Comparison of ENCODE assay signal across 11 cellular contexts in genomic region chr1:83808536-83808935, GRCh38.
"Had no signal": no experiment of that assay in that cellular context is flagged by ENCODE, and none has a peak within 500 bp of the region (broad histone marks: within the 10 kb centered on the region; RNA-seq: fewer than 3 reads in every experiment).

No MANE protein-coding gene starts in this region.

- H3K9me3 ChIP-seq: HAP-1 had no signal

- H3K4me3 ChIP-seq: GM23248, GM23338, HAP-1 had no signal

- H3K36me3 ChIP-seq: HAP-1 had no signal

- H3K27ac ChIP-seq: GM23248 had no signal

- ATAC-seq: GM23338, HCT116 had no signal

- H3K4me2 ChIP-seq: GM23338 had no signal

- FAIRE-seq: H1, H54 had no signal

- H2AFZ ChIP-seq: GM23248, GM23338 had no signal

- H3K9ac ChIP-seq: GM23248 had no signal

- DNase-seq: GM23248, GOT3, H7, H9, HCEC 1CT, HFFc6 had no signal
